9 cellular contexts compared by ENCODE assay signal in genomic region chr2:219453691-219454131, GRCh38. TPM values are rescaled to one million over a fixed set of nuclear protein-coding genes. Genes with fewer than 3 reads are reported as not detected.
A peak's percentile ranks its signal among the peaks of the same experiment; 100 is the strongest.
DNase-seq lines count a peak whose midpoint lies in the region; ATAC-seq and TF ChIP-seq lines count a peak whose summit lies in the region.
"Had no signal": no experiment of that assay in that cellular context is flagged by ENCODE, and none has a peak within 500 bp of the region (broad histone marks: within the 10 kb centered on the region; RNA-seq: fewer than 3 reads in every experiment).

No MANE protein-coding gene starts in this region.

- H3K36me3 Mint-ChIP-seq in mesothelial cell of epicardium: peaks cover 12% of the 10 kb centered on the region

- no peak overlapping the region for H3K27ac ChIP-seq in HUES6 (ENCODE audit: low read depth, low read length)

- peaks cover 9% of the 10 kb centered on the region for H3K27me3 Mint-ChIP-seq in mesothelial cell of epicardium (ENCODE audit: low read depth)

- no peaks in the 10 kb centered on the region for H3K9me3 Mint-ChIP-seq in mesothelial cell of epicardium

- peak; percentile 91 for DNase-seq in A172 (ENCODE audit: low spot score)
- peak; percentile 76 for DNase-seq in choroid plexus epithelial cell (ENCODE audit: low read depth)
- peak in 1 of 2 experiments; percentile 16 for DNase-seq in mesothelial cell of epicardium (ENCODE audit: low spot score in 2 of 2, unreplicated experiment in 2 of 2)
- DNase-seq in occipital lobe (lab: John Stamatoyannopoulos, UW): no peak
- no peak for DNase-seq in UCSD-AML1 (lab: John Stamatoyannopoulos, UW; ENCODE audit: unreplicated experiment)
- DNase-seq in GM20000 (ENCODE audit: low spot score): no peak
- DNase-seq: H7 had no signal

- H3K27ac Mint-ChIP-seq in mesothelial cell of epicardium: peak overlapping the region; percentile 66

- no peaks in the 10 kb centered on the region for H3K9me3 ChIP-seq in HUES6 (ENCODE audit: control insufficient read depth, insufficient read depth, low read depth, low read length)

- peak overlapping the region; percentile 2 for H3K9ac ChIP-seq in HUES6 (ENCODE audit: low read length)

- no peak overlapping the region for H3K4me3 ChIP-seq in HUES6 (ENCODE audit: low read depth, low read length)
- H3K4me3 ChIP-seq in choroid plexus epithelial cell (ENCODE audit: low read depth, low read length): no peak overlapping the region

- H3K4me1 Mint-ChIP-seq in mesothelial cell of epicardium: peaks cover 21% of the 10 kb centered on the region

- peaks cover 36% of the 10 kb centered on the region for H3K4me1 ChIP-seq in HUES6 (ENCODE audit: control insufficient read depth, insufficient read depth, low read length)

- no peak overlapping the region for H3K4me3 Mint-ChIP-seq in mesothelial cell of epicardium

- H3K36me3 ChIP-seq in HUES6 (ENCODE audit: control insufficient read depth, insufficient read depth, low read length): peaks cover 14% of the 10 kb centered on the region

- H3K27me3 ChIP-seq in HUES6 (ENCODE audit: control insufficient read depth, insufficient read depth, low read length): peaks cover 10% of the 10 kb centered on the region; the same call in 1 of the 2 replicates

- no peak for TF ChIP-seq CTCF in choroid plexus epithelial cell (conservative IDR thresholded peaks at IDR 0.05; ENCODE audit: low read depth, low read length)
- TF ChIP-seq CTCF in mesothelial cell of epicardium (IDR thresholded peaks at IDR 0.05; ENCODE audit: unreplicated experiment): no peak
- TF ChIP-seq CTCF in GM20000 (IDR thresholded peaks at IDR 0.05; ENCODE audit: extremely low read depth, missing control alignments): no peak

- ATAC-seq in GM19351 (IDR thresholded peaks at IDR 0.05; ENCODE audit: unreplicated experiment): no peak

RNA-seq across cellular contexts. Expression of gene SPEG, which starts 19.1 kb away (rescaled TPM):
- 30.0 and 32.9 TPM in 2 replicates for total RNA-seq in A172 (2014; rRNA removed; shearing (Covaris generic))
- total RNA-seq in mesothelial cell of epicardium: 95.4 to 97.7 TPM (median 97.7 TPM) in 3 replicates
- 14.2 TPM for total RNA-seq in occipital lobe

RNA-seq across cellular contexts. Expression of gene DES, which starts 35.5 kb away (rescaled TPM):
- 30.0 and 34.5 TPM in 2 replicates for total RNA-seq in A172 (2014; rRNA removed; shearing (Covaris generic))
- total RNA-seq in mesothelial cell of epicardium (33.0 to 38.5 TPM (median 37.0 TPM) in 3 replicates), occipital lobe (2.3 TPM)

RNA-seq across cellular contexts. Expression of gene GMPPA, which starts 45.0 kb away (rescaled TPM):
- total RNA-seq in A172 (2014; rRNA removed; shearing (Covaris generic)): 52.5 and 54.7 TPM in 2 replicates
- total RNA-seq in mesothelial cell of epicardium (34.5 to 37.3 TPM (median 36.0 TPM) in 3 replicates), occipital lobe (7.5 TPM)

Comparison
In these comparisons a context has a peak if more than half of its experiments do, and no peak if none do; other contexts are left out.
1. DNase-seq: peak in A172 (single experiment) and choroid plexus epithelial cell (single experiment); none in occipital lobe (single experiment), UCSD-AML1 (single experiment) and GM20000 (single experiment).